In genomic region chr16:70341600-70341999, GRCh38 we compare ENCODE assay signal across 20 cellular contexts.
"Had no signal": no experiment of that assay in that cellular context is flagged by ENCODE, and none has a peak within 500 bp of the region (broad histone marks: within the 10 kb centered on the region; RNA-seq: fewer than 3 reads in every experiment).

No MANE protein-coding gene starts in this region.

- H3K27me3 Mint-ChIP-seq: activated B cell treated with CpG ODN at 0.5 μM for 24 hours; activated CD4-positive, alpha-beta T cell treated with anti-CD3 and anti-CD28 coated beads, Interleukin-2, amount 10 ng/mL, durations not matched to agents 7 days and 5 days; memory B cell; natural killer cell treated with Interleukin-12 subunit alpha and Interleukin-12 subunit beta and Interleukin-15 and Interleukin-18, amount 100 ng/mL, for 72 hours had no signal

- H3K9me3 Mint-ChIP-seq: activated B cell treated with CpG ODN at 0.5 μM for 24 hours; activated CD4-positive, alpha-beta T cell treated with anti-CD3 and anti-CD28 coated beads, Interleukin-2, amount 10 ng/mL, durations not matched to agents 7 days and 5 days; activated T-cell treated with anti-CD3 and anti-CD28 coated beads, Interleukin-2, amount 50 U/mL, for 72 hours; memory B cell; natural killer cell treated with Interleukin-12 subunit alpha and Interleukin-12 subunit beta and Interleukin-15 and Interleukin-18, amount 100 ng/mL, for 72 hours had no signal

- H3K9me3 ChIP-seq: heart right ventricle, left lung, psoas muscle, right lobe of liver, spleen, transverse colon had no signal

- H3K27ac ChIP-seq: coronary artery, left lung, psoas muscle, right lobe of liver, spleen, transverse colon had no signal

- H3K4me3 Mint-ChIP-seq: activated B cell treated with CpG ODN at 0.5 μM for 24 hours; activated CD4-positive, alpha-beta T cell treated with anti-CD3 and anti-CD28 coated beads, Interleukin-2, amount 10 ng/mL, durations not matched to agents 7 days and 5 days; activated T-cell treated with anti-CD3 and anti-CD28 coated beads, Interleukin-2, amount 50 U/mL, for 72 hours; memory B cell; natural killer cell treated with Interleukin-12 subunit alpha and Interleukin-12 subunit beta and Interleukin-15 and Interleukin-18, amount 100 ng/mL, for 72 hours had no signal

- H3K27me3 ChIP-seq: heart right ventricle, left lung, right lobe of liver, spleen, transverse colon had no signal

- DNase-seq: activated B cell treated with CpG ODN at 0.5 μM for 24 hours; activated CD4-positive, alpha-beta T cell treated with anti-CD3 and anti-CD28 coated beads, Interleukin-2, amount 10 ng/mL, durations not matched to agents 7 days and 5 days; activated naive CD4-positive, alpha-beta T cell; activated T-cell treated with anti-CD3 and anti-CD28 coated beads, Interleukin-2, amount 50 U/mL, for 72 hours; central memory CD4-positive, alpha-beta T cell; effector CD4-positive, alpha-beta T cell; foreskin melanocyte; islet precursor cell; left lung; psoas muscle; right lobe of liver; spleen; stimulated activated CD4-positive, alpha-beta T cell treated with anti-CD3 and anti-CD28 coated beads, Interleukin-1b, Interleukin-23, amount 100 ng/mL, for 48 hours; stimulated activated naive CD4-positive, alpha-beta T cell; substantia nigra; transverse colon had no signal

- H3K27ac Mint-ChIP-seq: activated B cell treated with CpG ODN at 0.5 μM for 24 hours; activated CD4-positive, alpha-beta T cell treated with anti-CD3 and anti-CD28 coated beads, Interleukin-2, amount 10 ng/mL, durations not matched to agents 7 days and 5 days; memory B cell had no signal

- H3K36me3 Mint-ChIP-seq: memory B cell; natural killer cell treated with Interleukin-12 subunit alpha and Interleukin-12 subunit beta and Interleukin-15 and Interleukin-18, amount 100 ng/mL, for 72 hours had no signal

- ATAC-seq: activated T-cell treated with anti-CD3 and anti-CD28 coated beads, Interleukin-2, amount 50 U/mL, for 72 hours; left lung; natural killer cell treated with Interleukin-12 subunit alpha and Interleukin-12 subunit beta and Interleukin-15 and Interleukin-18, amount 100 ng/mL, for 72 hours; right lobe of liver had no signal
